18 cellular contexts compared by ENCODE assay signal in the genomic region with DNA sequence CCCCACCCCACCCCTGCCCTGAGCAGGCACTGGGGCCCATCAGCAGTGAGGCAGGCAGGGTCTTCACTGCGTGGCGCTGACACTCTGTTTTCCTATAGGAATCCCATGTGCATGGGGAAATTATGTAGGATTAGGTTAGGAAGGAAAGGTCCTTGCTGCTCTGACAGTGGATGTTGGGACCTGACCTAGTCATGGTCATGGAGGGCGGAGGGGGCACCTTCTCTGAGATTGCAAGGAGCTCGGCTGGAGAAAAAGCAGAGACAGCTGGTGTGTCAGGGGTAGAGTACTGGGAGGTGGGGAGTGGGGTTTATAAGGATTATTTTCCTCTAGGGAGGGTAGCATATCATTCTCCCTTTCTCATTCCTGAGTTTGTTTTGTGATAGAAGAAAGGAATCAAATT.
DNase-seq lines count a peak whose midpoint lies in the region; ATAC-seq and TF ChIP-seq lines count a peak whose summit lies in the region.
"Had no signal": no experiment of that assay in that cellular context is flagged by ENCODE, and none has a peak within 500 bp of the region (broad histone marks: within the 10 kb centered on the region; RNA-seq: fewer than 3 reads in every experiment).

No MANE protein-coding gene starts in this region.

- H3F3A ChIP-seq in smooth muscle cell (ENCODE audit: low read depth) = peaks cover 4% of the 10 kb centered on the region

- H2AFZ ChIP-seq in IMR-90 (replicated peaks; ENCODE audit: low read length, poor library complexity) (peak overlapping the region; percentile 8), smooth muscle cell (ENCODE audit: low read depth) (peak overlapping the region; percentile 51)

- H3K9me1 ChIP-seq in IMR-90 (ENCODE audit: insufficient read depth, low read length) = no peaks in the 10 kb centered on the region; the same call in 1 of the 2 replicates

- H3K4me1 ChIP-seq in IMR-90 (ENCODE audit: control insufficient read depth, insufficient read depth, low read length) (peaks cover 7% of the 10 kb centered on the region), smooth muscle cell (ENCODE audit: low read depth) (peaks cover 12% of the 10 kb centered on the region)
- H3K4me1 ChIP-seq: A549 had no signal

- no peaks in the 10 kb centered on the region for H3K79me2 ChIP-seq in smooth muscle cell (ENCODE audit: low read depth)

- no peaks in the 10 kb centered on the region for H3K9me3 Mint-ChIP-seq in T-cell
- H3K9me3 Mint-ChIP-seq: HFFc6, IgD-negative memory B cell had no signal

- H3K27me3 ChIP-seq in IMR-90 (ENCODE audit: control insufficient read depth, insufficient read depth, low read length) = no peaks in the 10 kb centered on the region; the same call in 1 of the 2 replicates
- H3K27me3 ChIP-seq in smooth muscle cell (ENCODE audit: low read depth) = no peaks in the 10 kb centered on the region
- H3K27me3 ChIP-seq: SJSA1 had no signal

- H2BK5ac ChIP-seq in IMR-90 (ENCODE audit: low read depth, low read length, poor library complexity, severe bottlenecking) = no peak overlapping the region

- ATAC-seq in IMR-90 (ENCODE audit: low read depth) = no peak
- no peak for ATAC-seq in T-cell (replicated peaks in 1 of 4)
- ATAC-seq: PC-3 had no signal

- no peak overlapping the region for H4K91ac ChIP-seq in IMR-90 (ENCODE audit: insufficient read depth, low read depth, low read length)

- H3K79me1 ChIP-seq in IMR-90 (ENCODE audit: low read depth in 1 of 2, low read length in 2 of 2) = no peaks in the 10 kb centered on the region

- no peak overlapping the region for H2AK9ac ChIP-seq in IMR-90 (replicated peaks; ENCODE audit: low read depth, low read length, poor library complexity)

- no peak overlapping the region for H3K14ac ChIP-seq in IMR-90 (replicated peaks; ENCODE audit: low read depth, low read length)

- H3K4me3 ChIP-seq in IMR-90 (ENCODE audit: insufficient read depth, low read depth, low read length) = no peak overlapping the region
- no peak overlapping the region for H3K4me3 ChIP-seq in smooth muscle cell
- H3K4me3 ChIP-seq: A549, SJSA1 had no signal

- H3K56ac ChIP-seq in IMR-90 (ENCODE audit: extremely low read depth, insufficient read depth, low read length) = no peak overlapping the region

- intact Hi-C loops in IMR-90 (cut with micrococcal nuclease) = loop anchor here (5.0 kb wide), 1 partner anchor 75 kb away; no protein-coding TSS in a partner anchor

- DNase-seq in IMR-90 (no peak), SK-N-DZ (ENCODE audit: low spot score) (peak; percentile 80), left kidney (ENCODE audit: low read depth, low spot score) (peak; percentile 29), smooth muscle cell (lab: John Stamatoyannopoulos, UW; ENCODE audit: unreplicated experiment) (no peak), NCI-H2227 (lab: John Stamatoyannopoulos, UW; ENCODE audit: unreplicated experiment) (no peak), NCI-H2196 treated with DMSO at 0.1 percent for 48 hours (lab: John Stamatoyannopoulos, UW; ENCODE audit: unreplicated experiment) (no peak), T-cell (no peak), NCI-H2227 treated with DMSO at 0.1 percent for 48 hours (lab: John Stamatoyannopoulos, UW) (no peak)
- DNase-seq: HFFc6, MM.1S, NCI-H1092 treated with DMSO at 0.1 percent for 48 hours, NCI-H1694, NCI-H2107, PC-3 had no signal

- BruUV-seq in IMR-90 (replicated peaks; lab: Mats Ljungman, UMichigan) = no TSS peak

- H3K18ac ChIP-seq in IMR-90 (ENCODE audit: low read depth, low read length) = no peak overlapping the region

- WGBS in IMR-90 (ENCODE audit: extremely low coverage in 2 of 2, insufficient read length in 1 of 2), 2 experiments = 93% methylated on average over 2 of the region's 4 CpGs; no CpG with 5 or more reads in 1 of the 2 experiments
- WGBS in smooth muscle cell (ENCODE audit: low lambda C conversion rate) = 53% methylated on average over 4 of the region's 4 CpGs

- in situ Hi-C loops in IMR-90 (cut with MboI; ENCODE audit: low sequenced_read_pairs) = no loop called here

- no peaks in the 10 kb centered on the region for H3K36me3 ChIP-seq in IMR-90 (ENCODE audit: control insufficient read depth, insufficient read depth, low read length)
- no peaks in the 10 kb centered on the region for H3K36me3 ChIP-seq in smooth muscle cell (ENCODE audit: low read depth)
- H3K36me3 ChIP-seq: SJSA1 had no signal

- H2BK20ac ChIP-seq in IMR-90 (ENCODE audit: low read depth, low read length) = no peak overlapping the region

- H3K27ac Mint-ChIP-seq in T-cell = no peak overlapping the region
- H3K27ac Mint-ChIP-seq: IgD-negative memory B cell had no signal

- H3K9me3 ChIP-seq in IMR-90 (ENCODE audit: control insufficient read depth, insufficient read depth, low read length) = no peaks in the 10 kb centered on the region
- H3K9me3 ChIP-seq in smooth muscle cell (replicated peaks; ENCODE audit: low read depth) = no peaks in the 10 kb centered on the region
- H3K9me3 ChIP-seq: A549, SJSA1 had no signal

- H2AK5ac ChIP-seq in IMR-90 (ENCODE audit: low read depth, low read length) = no peak overlapping the region; the same call in 1 of the 2 replicates

- no peak overlapping the region for H2BK15ac ChIP-seq in IMR-90 (ENCODE audit: low read depth, low read length)

- no peaks in the 10 kb centered on the region for H4K20me1 ChIP-seq in IMR-90 (ENCODE audit: insufficient read depth, low read length)
- H4K20me1 ChIP-seq in smooth muscle cell (ENCODE audit: low read depth) = no peaks in the 10 kb centered on the region

- peaks cover 7 to 13% (median 11%) of the 10 kb centered on the region in 3 donors for H3K4me1 Mint-ChIP-seq in T-cell

- dilution Hi-C loops in IMR-90 (cut with HindIII; ENCODE audit: low sequenced_read_pairs, unreplicated experiment) = no loop called here

- no peak overlapping the region for H4K5ac ChIP-seq in IMR-90 (ENCODE audit: low read depth, low read length)

- no peak overlapping the region for H3K4me3 Mint-ChIP-seq in T-cell
- H3K4me3 Mint-ChIP-seq: IgD-negative memory B cell had no signal

- H3K23ac ChIP-seq in IMR-90 (ENCODE audit: low read depth, low read length) = no peak overlapping the region

- CTCF ChIA-PET in IMR-90 (lab: Yijun Ruan, JAX) (no interaction called here), T-cell (lab: Charles Lee) (no interaction called here)

- H2BK120ac ChIP-seq in IMR-90 (ENCODE audit: low read depth, low read length) = no peak overlapping the region

- POLR2A ChIA-PET in IMR-90 (lab: Charles Lee; ENCODE audit: unreplicated experiment) (no interaction called here), T-cell (lab: Charles Lee) (no interaction called here)

- no peaks in the 10 kb centered on the region for H3K36me3 Mint-ChIP-seq in T-cell
- H3K36me3 Mint-ChIP-seq: IgD-negative memory B cell had no signal

- no peak for TF ChIP-seq RAD21 in IMR-90 (IDR thresholded peaks at IDR 0.05; ENCODE audit: low read length)

- H3K27ac ChIP-seq in IMR-90 (ENCODE audit: insufficient read depth, low read length) (no peak overlapping the region), smooth muscle cell (ENCODE audit: low read depth) (no peak overlapping the region)
- H3K27ac ChIP-seq: RWPE1, SJSA1 had no signal

- no peak overlapping the region for H3K4me2 ChIP-seq in IMR-90 (ENCODE audit: low read depth, low read length)
- peak overlapping the region; percentile 43 for H3K4me2 ChIP-seq in smooth muscle cell
- H3K4me2 ChIP-seq: A549 had no signal

- no peak overlapping the region for H4K8ac ChIP-seq in IMR-90 (ENCODE audit: low read depth in 2 of 2, low read length in 2 of 2)

- no peak overlapping the region for H3K9ac ChIP-seq in IMR-90 (ENCODE audit: low read depth, low read length)
- H3K9ac ChIP-seq in smooth muscle cell (ENCODE audit: low read depth) = no peak overlapping the region

- peaks cover 0 to 15% of the 10 kb centered on the region in 2 donors for H3K27me3 Mint-ChIP-seq in T-cell

- no peak overlapping the region for H3K4ac ChIP-seq in IMR-90 (ENCODE audit: low read depth, low read length)

- TF ChIP-seq CTCF in IMR-90 (conservative IDR thresholded peaks at IDR 0.05; ENCODE audit: low read depth, low read length) (no peak), smooth muscle cell (IDR thresholded peaks at IDR 0.05; ENCODE audit: borderline replicate concordance, insufficient read depth, poor library complexity, severe bottlenecking) (no peak)

- TF ChIP-seq POLR2A in IMR-90 (IDR thresholded peaks at IDR 0.05; ENCODE audit: low read depth, low read length) = no peak

TF ChIP-seq in IMR-90, 13 proteins besides CTCF, POLR2A, EP300 and RAD21:
- TF ChIP-seq NFE2L2 (IDR thresholded peaks at IDR 0.05; ENCODE audit: low read depth, low read length) (no peak), BHLHE40 (IDR thresholded peaks at IDR 0.05; ENCODE audit: low read depth, low read length) (no peak), SMC3 (IDR thresholded peaks at IDR 0.05; ENCODE audit: low read depth, low read length) (no peak), ELK1 (IDR thresholded peaks at IDR 0.05; ENCODE audit: borderline replicate concordance, low read depth, low read length) (no peak), USF2 (IDR thresholded peaks at IDR 0.05; ENCODE audit: low read depth, low read length) (no peak), RFX5 (IDR thresholded peaks at IDR 0.05; ENCODE audit: low read depth, low read length) (no peak), MAZ (IDR thresholded peaks at IDR 0.05; ENCODE audit: borderline replicate concordance, low read depth, low read length) (no peak), RCOR1 (IDR thresholded peaks at IDR 0.05; ENCODE audit: insufficient replicate concordance, low read length) (no peak), MXI1 (IDR thresholded peaks at IDR 0.05; ENCODE audit: borderline replicate concordance, low read depth, low read length) (no peak), FOS (IDR thresholded peaks at IDR 0.05; ENCODE audit: low read depth, low read length) (no peak), CEBPB (IDR thresholded peaks at IDR 0.05; ENCODE audit: low read depth, low read length) (no peak)
TF ChIP-seq in IMR-90: peak in this region for 0.

Comparison
In these comparisons a context has a peak if more than half of its experiments do, and no peak if none do; other contexts are left out.
1. DNase-seq: peak in SK-N-DZ (single experiment) and left kidney (single experiment); none in IMR-90 (single experiment), smooth muscle cell (single experiment), NCI-H2227 (single experiment), NCI-H2196 treated with DMSO at 0.1 percent for 48 hours (single experiment), T-cell (0 of 34) and NCI-H2227 treated with DMSO at 0.1 percent for 48 hours (single experiment).